ENCODE assay signal across 11 cellular contexts in the genomic region with DNA sequence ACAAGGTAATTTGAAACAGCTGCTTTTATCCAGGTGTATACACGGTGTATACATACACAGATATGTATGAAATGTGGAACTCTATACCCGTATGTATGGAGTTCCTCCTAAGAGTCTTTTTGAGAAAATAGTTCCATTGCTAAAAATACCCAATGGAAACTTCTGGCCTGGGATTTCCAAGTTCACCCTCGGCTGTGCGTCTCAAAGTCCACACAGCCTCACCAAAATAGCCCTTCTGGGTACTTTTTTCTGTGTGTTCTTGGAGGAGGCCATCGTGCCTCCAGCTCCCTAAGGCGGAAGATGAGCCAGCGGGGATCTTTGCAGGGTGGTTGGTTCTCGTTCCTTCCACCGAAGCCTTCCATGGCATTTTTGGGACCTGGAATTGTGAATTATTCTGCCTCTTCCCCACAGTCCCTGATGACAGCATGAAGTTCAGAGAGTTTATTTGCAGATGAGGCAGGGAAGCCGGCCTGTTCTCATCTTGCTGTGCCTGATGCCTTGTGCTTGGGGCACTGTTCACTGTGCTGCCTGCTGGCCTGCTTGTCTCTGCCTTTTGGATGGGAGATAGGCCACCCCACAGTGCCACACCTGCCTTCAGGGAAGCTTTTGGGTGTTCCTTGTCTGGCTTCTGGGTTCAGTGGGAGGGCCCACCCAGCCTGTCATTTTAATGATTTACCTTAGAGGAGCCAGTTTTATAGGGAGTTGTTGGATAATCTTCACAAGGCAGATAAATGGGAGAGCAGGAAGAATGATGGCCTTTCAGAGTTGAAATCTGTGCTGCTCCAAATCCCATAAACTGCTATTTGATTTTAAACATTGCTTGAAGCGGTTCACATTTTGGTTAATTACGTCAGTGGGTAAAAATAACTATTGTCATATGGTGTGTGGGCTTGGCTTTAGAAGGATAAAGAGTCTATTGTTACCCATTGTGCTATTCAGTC.
DNase-seq lines count a peak whose midpoint lies in the region; ATAC-seq, FAIRE-seq and TF ChIP-seq lines count a peak whose summit lies in the region.
"Had no signal": no experiment of that assay in that cellular context is flagged by ENCODE, and none has a peak within 500 bp of the region (broad histone marks: within the 10 kb centered on the region; RNA-seq: fewer than 3 reads in every experiment).

No MANE protein-coding gene starts in this region.

- TF ChIP-seq RAD21 in K562 (CRISPR knock-in tag; conservative IDR thresholded peaks at IDR 0.05 in 1 of 2, IDR thresholded peaks at IDR 0.05 in 1 of 2) (no peak), liver (IDR thresholded peaks at IDR 0.05) (peak; percentile 12 to 49)

- TF ChIP-seq POLR2A in heart left ventricle (IDR thresholded peaks at IDR 0.05) = no peak
- no peak for TF ChIP-seq POLR2A in K562 (conservative IDR thresholded peaks at IDR 0.05)

- H3K4me2 ChIP-seq in K562 (ENCODE audit: insufficient read depth, low read length) = no peak overlapping the region
- no peak overlapping the region for H3K4me2 ChIP-seq in MM.1S (ENCODE audit: low read depth, low read length)

- no peak overlapping the region for H2AFZ ChIP-seq in K562 (ENCODE audit: low read depth, low read length)
- no peak overlapping the region for H2AFZ ChIP-seq in MM.1S (ENCODE audit: low read length)

- H3K27me3 ChIP-seq in heart left ventricle (no peaks in the 10 kb centered on the region), K562 (ENCODE audit: control insufficient read depth in 2 of 2, insufficient read depth in 2 of 2, low read length in 2 of 2) (no peaks in the 10 kb centered on the region), liver (ENCODE audit: control insufficient read depth in 4 of 4, insufficient read depth in 4 of 4, low read length in 3 of 4) (no peaks in the 10 kb centered on the region), MM.1S (replicated peaks; ENCODE audit: insufficient read depth, low read length) (no peaks in the 10 kb centered on the region)

- in situ Hi-C loops in K562 (cut with MboI) = loop anchor here (10.0 kb wide), 1 partner anchor 249 kb away; no protein-coding TSS in a partner anchor

- no peaks in the 10 kb centered on the region for H3K9me2 ChIP-seq in MM.1S (replicated peaks; ENCODE audit: insufficient read depth, low read length)

- POLR2A ChIA-PET in K562 (lab: Yijun Ruan, JAX) = interaction anchor here (0.8 to 1.3 kb wide), 2 partner anchors 10 to 11 kb away, joined by 3 to 5 read pairs; no protein-coding TSS in a partner anchor

- WGBS in heart left ventricle, 4 donors = 69 to 76% (median 72%) methylated on average over 12 of the region's 12 CpGs
- WGBS in K562 (ENCODE audit: insufficient coverage, low coverage, missing lambda C conversion rate) = 49% methylated on average over 12 of the region's 12 CpGs
- WGBS in liver = 60% methylated on average over 12 of the region's 12 CpGs

- H3K4me1 ChIP-seq in heart left ventricle (peaks cover 0 to 92% (median 23%) of the 10 kb centered on the region in 12 donors), K562 (replicated peaks in 1 of 2; ENCODE audit: control insufficient read depth in 2 of 2, insufficient read depth in 2 of 2, low read length in 2 of 2) (peaks cover 11 to 15% of the 10 kb centered on the region in 2 experiments; a peak in 4 of 5 replicates), liver (ENCODE audit: control insufficient read depth in 4 of 4, insufficient read depth in 4 of 4, low read length in 3 of 4) (peaks cover 20 to 94% (median 83%) of the 10 kb centered on the region in 4 donors), MM.1S (ENCODE audit: low read length) (peaks cover 31% of the 10 kb centered on the region)

- ATAC-seq in heart left ventricle = peak; percentile 37 to 69 (median 43)
- ATAC-seq in K562 = no peak; the same call in 2 of the 3 replicates

- TF ChIP-seq CTCF in heart left ventricle (IDR thresholded peaks at IDR 0.05) = no peak
- no peak for TF ChIP-seq CTCF in K562 (IDR thresholded peaks at IDR 0.05 in 2 of 3, conservative IDR thresholded peaks at IDR 0.05 in 1 of 3; ENCODE audit: insufficient read depth in 2 of 3, low read depth in 1 of 3, low read length in 3 of 3)
- no peak for TF ChIP-seq CTCF in liver (IDR thresholded peaks at IDR 0.05; ENCODE audit: low read depth, low read length, missing input control)
- no peak for TF ChIP-seq CTCF in MM.1S (IDR thresholded peaks at IDR 0.05; ENCODE audit: low read length)

- H3K9me1 ChIP-seq in K562 (ENCODE audit: control insufficient read depth, insufficient read depth, low read length) = no peaks in the 10 kb centered on the region

- no TSS peak for BruUV-seq in K562 (replicated peaks; lab: Mats Ljungman, UMichigan)

- intact Hi-C loops in heart left ventricle (cut with DNase I) = loop anchor here in 5 of 10 donors (10.0 kb wide), 4 partner anchors 59 to 259 kb away; partner anchors contain the start of genes PTPRJ (in 2 of the 5) and NUP160 (in 1 of the 5)
- intact Hi-C loops in cardiac septum (cut with DNase I) = no loop called here
- intact Hi-C loops in K562 (cut with micrococcal nuclease) = no loop called here

- CTCF ChIA-PET in K562 (lab: Yijun Ruan, JAX; ENCODE audit: low intra/inter-chr PET ratio) = no interaction called here

- H3K4me3 ChIP-seq in heart left ventricle (no peak overlapping the region), K562 (no peak overlapping the region), liver (ENCODE audit: low read depth in 1 of 3, low read length in 3 of 3) (no peak overlapping the region), MM.1S (ENCODE audit: low read length) (no peak overlapping the region)

- H3K9me3 ChIP-seq in heart left ventricle = no peaks in the 10 kb centered on the region
- no peaks in the 10 kb centered on the region for H3K9me3 ChIP-seq in K562 (replicated peaks; ENCODE audit: control insufficient read depth, insufficient read depth, low read depth, low read length)
- no peaks in the 10 kb centered on the region for H3K9me3 ChIP-seq in liver (ENCODE audit: control insufficient read depth in 4 of 4, low read length in 3 of 4)
- H3K9me3 ChIP-seq in MM.1S (replicated peaks; ENCODE audit: insufficient read depth, low read length) = no peaks in the 10 kb centered on the region

- H3F3A ChIP-seq in MM.1S (ENCODE audit: insufficient read depth, low read length) = peaks cover 27% of the 10 kb centered on the region

- H3K9ac ChIP-seq in K562 (ENCODE audit: insufficient read depth in 1 of 2, low read depth in 2 of 2, low read length in 2 of 2) (no peak overlapping the region), liver (ENCODE audit: low read depth in 1 of 2, low read length in 2 of 2) (no peak overlapping the region), MM.1S (ENCODE audit: low read length) (no peak overlapping the region)

- FAIRE-seq in K562 (lab: Jason Lieb, UNC) = no peak
- no peak for FAIRE-seq in urothelium cell line (lab: Jason Lieb, UNC)
- FAIRE-seq: bronchial epithelial cell had no signal

- H3K36me3 ChIP-seq in heart left ventricle (no peaks in the 10 kb centered on the region), K562 (ENCODE audit: control insufficient read depth, insufficient read depth, low read length) (no peaks in the 10 kb centered on the region), liver (ENCODE audit: control insufficient read depth in 4 of 4, insufficient read depth in 3 of 4, low read depth in 1 of 4, low read length in 3 of 4) (no peaks in the 10 kb centered on the region), MM.1S (replicated peaks; ENCODE audit: insufficient read depth, low read length) (no peaks in the 10 kb centered on the region)

- H4K20me1 ChIP-seq in K562 (replicated peaks; ENCODE audit: control insufficient read depth, insufficient read depth, low read length) = peaks cover 10% of the 10 kb centered on the region; the same call in 1 of the 2 replicates
- H4K20me1 ChIP-seq in MM.1S (ENCODE audit: insufficient read depth, low read length) = no peaks in the 10 kb centered on the region

- H3K27ac ChIP-seq in heart left ventricle = peak overlapping the region in 10 of 12 donors; percentile 6 to 74 (median 54)
- no peak overlapping the region for H3K27ac ChIP-seq in K562 (ENCODE audit: extremely low read depth, low read depth, low read length)
- peak overlapping the region; percentile 75 to 82 for H3K27ac ChIP-seq in liver (ENCODE audit: low read depth in 1 of 2, low read length in 2 of 2)
- H3K27ac ChIP-seq in MM.1S (ENCODE audit: low read length) = no peak overlapping the region

- H3K79me2 ChIP-seq in K562 (ENCODE audit: control insufficient read depth, insufficient read depth, low read length) (no peaks in the 10 kb centered on the region), MM.1S (ENCODE audit: low read length) (no peaks in the 10 kb centered on the region)

- no peak for TF ChIP-seq EP300 in K562 (IDR thresholded peaks at IDR 0.05; ENCODE audit: low read length)

- DNase-seq in heart left ventricle = no peak
- DNase-seq in cardiac septum (ENCODE audit: low spot score) = no peak
- no peak for DNase-seq in K562 (ENCODE audit: extremely low read depth in 1 of 4, low spot score in 3 of 4)
- DNase-seq in urothelium cell line (ENCODE audit: low spot score) = peak; percentile 65
- no peak for DNase-seq in T-helper 1 cell
- no peak for DNase-seq in MM.1S
- DNase-seq in D341Med (ENCODE audit: low spot score) = no peak
- DNase-seq: DND-41, T1000 had no signal

TF ChIP-seq in K562, 482 proteins besides CTCF, POLR2A, EP300 and RAD21 (continues in another document):
- TF ChIP-seq XRCC4 (IDR thresholded peaks at IDR 0.05; ENCODE audit: extremely low read depth, insufficient read depth, insufficient read length) (no peak), MED1 (CRISPR knock-in tag; IDR thresholded peaks at IDR 0.05; ENCODE audit: borderline replicate concordance) (no peak), ZKSCAN1 (IDR thresholded peaks at IDR 0.05; ENCODE audit: low read depth, low read length) (no peak), KDM1A (IDR thresholded peaks at IDR 0.05) (peak in 1 of 2 experiments; percentile 21; a peak in 1 of 4 replicates), IRF2 (CRISPR knock-in tag; IDR thresholded peaks at IDR 0.05) (no peak)

TF ChIP-seq in liver, 16 proteins besides CTCF, POLR2A, EP300 and RAD21 (continues in another document):
- TF ChIP-seq HNF4A (conservative IDR thresholded peaks at IDR 0.05) = peak; percentile 80 to 91
- TF ChIP-seq EGR1 (IDR thresholded peaks at IDR 0.05; ENCODE audit: low read depth in 2 of 2) = peak in 1 of 2 donors; percentile 68
- TF ChIP-seq NR2F2 (IDR thresholded peaks at IDR 0.05) = peak; percentile 60
- peak; percentile 8 to 43 for TF ChIP-seq JUND (IDR thresholded peaks at IDR 0.05)

Comparison
In these comparisons a context has a peak if more than half of its experiments do, and no peak if none do; other contexts are left out.
1. H3K27ac ChIP-seq: peak in heart left ventricle (10 of 12) and liver (2 of 2); none in K562 (single experiment) and MM.1S (single experiment).